Comparison of ENCODE assay signal across 8 cellular contexts in genomic region chr2:201257381-201257940, GRCh38.
DNase-seq lines count a peak whose midpoint lies in the region; ATAC-seq and TF ChIP-seq lines count a peak whose summit lies in the region.

No MANE protein-coding gene starts in this region.

- ATAC-seq in GM18511 (IDR thresholded peaks at IDR 0.05; ENCODE audit: unreplicated experiment) (peak; percentile 46), HG02759 (IDR thresholded peaks at IDR 0.05; ENCODE audit: unreplicated experiment) (peak; percentile 54)

- H3K4me3 ChIP-seq in retinal pigment epithelial cell (ENCODE audit: low read length) = peak overlapping the region; percentile 53

- DNase-seq in NCI-H2029 treated with DMSO at 0.1 percent for 48 hours (lab: John Stamatoyannopoulos, UW) (peak; percentile 55), globus pallidus (ENCODE audit: low spot score) (peak; percentile 34), retinal pigment epithelial cell (ENCODE audit: low read depth) (no peak), NCI-H1092 treated with DMSO at 0.1 percent for 48 hours (lab: John Stamatoyannopoulos, UW) (no peak), NCI-H1048 (lab: John Stamatoyannopoulos, UW) (no peak)
- DNase-seq in activated T-cell treated with anti-CD3 and anti-CD28 coated beads, Interleukin-2, amount 50 U/mL, for 48 hours = peak; percentile 56 to 64

- TF ChIP-seq CTCF in retinal pigment epithelial cell (conservative IDR thresholded peaks at IDR 0.05; ENCODE audit: low read depth, low read length) = no peak

Comparison
In these comparisons a context has a peak if more than half of its experiments do, and no peak if none do; other contexts are left out.
1. DNase-seq: peak in NCI-H2029 treated with DMSO at 0.1 percent for 48 hours (single experiment), activated T-cell treated with anti-CD3 and anti-CD28 coated beads, Interleukin-2, amount 50 U/mL, for 48 hours (2 of 2) and globus pallidus (single experiment); none in retinal pigment epithelial cell (single experiment), NCI-H1092 treated with DMSO at 0.1 percent for 48 hours (single experiment) and NCI-H1048 (single experiment).